1 cellular context compared by ENCODE assay signal in the genomic region with DNA sequence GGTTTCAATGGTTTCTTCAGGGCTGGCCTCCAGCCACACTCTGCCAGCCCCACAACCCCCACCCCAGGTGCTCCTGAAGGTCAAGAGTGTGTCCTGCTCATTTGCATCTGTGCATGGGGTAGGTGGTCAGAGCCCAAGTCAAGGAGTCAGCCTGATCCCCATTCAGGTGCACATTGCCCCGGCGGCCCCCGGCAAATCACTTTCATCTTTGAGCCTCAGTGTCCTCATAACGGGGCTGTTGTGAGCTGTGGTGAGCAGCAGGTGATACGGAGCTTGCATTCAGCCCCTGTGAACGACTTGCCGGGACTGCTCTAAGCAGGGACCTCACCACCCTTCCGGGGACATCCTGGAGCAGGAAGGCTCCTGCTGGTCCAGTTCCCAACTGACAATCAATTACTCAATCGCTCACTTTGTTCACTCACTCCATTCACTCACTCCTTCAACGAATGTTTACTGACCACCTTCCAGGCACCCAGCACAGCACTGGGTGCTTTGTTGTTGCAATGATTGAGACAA.
A peak's percentile ranks its signal among the peaks of the same experiment; 100 is the strongest.
TF ChIP-seq lines count a peak whose summit lies in the region.

No MANE protein-coding gene starts in this region.

TF ChIP-seq in HepG2, 621 proteins besides CTCF, POLR2A, EP300 and RAD21 (continued from another document and continues in another):
- TF ChIP-seq, protein P1, sequence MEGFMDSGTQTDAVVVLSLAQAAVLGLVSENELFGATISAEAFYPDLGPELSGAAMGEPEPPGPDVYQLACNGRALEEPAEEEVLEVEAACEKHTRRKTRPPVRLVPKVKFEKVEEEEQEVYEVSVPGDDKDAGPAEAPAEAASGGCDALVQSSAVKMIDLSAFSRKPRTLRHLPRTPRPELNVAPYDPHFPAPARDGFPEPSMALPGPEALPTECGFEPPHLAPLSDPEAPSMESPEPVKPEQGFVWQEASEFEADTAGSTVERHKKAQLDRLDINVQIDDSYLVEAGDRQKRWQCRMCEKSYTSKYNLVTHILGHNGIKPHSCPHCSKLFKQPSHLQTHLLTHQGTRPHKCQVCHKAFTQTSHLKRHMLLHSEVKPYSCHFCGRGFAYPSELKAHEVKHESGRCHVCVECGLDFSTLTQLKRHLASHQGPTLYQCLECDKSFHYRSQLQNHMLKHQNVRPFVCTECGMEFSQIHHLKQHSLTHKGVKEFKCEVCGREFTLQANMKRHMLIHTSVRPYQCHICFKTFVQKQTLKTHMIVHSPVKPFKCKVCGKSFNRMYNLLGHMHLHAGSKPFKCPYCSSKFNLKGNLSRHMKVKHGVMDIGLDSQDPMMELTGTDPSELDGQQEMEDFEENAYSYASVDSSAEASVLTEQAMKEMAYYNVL (CRISPR knock-in tag; IDR thresholded peaks at IDR 0.05; ENCODE audit: borderline replicate concordance) = peak; percentile 95
- TF ChIP-seq ZMYM4 (CRISPR knock-in tag; IDR thresholded peaks at IDR 0.05) (peak; percentile 37; the same call in 1 of the 2 replicates), KLF16 (CRISPR knock-in tag; IDR thresholded peaks at IDR 0.05) (0 out of 4 replicates have a peak, but pooled peaks of 1 of the 2 experiments have one; percentile 17), ZSCAN31 (CRISPR knock-in tag; IDR thresholded peaks at IDR 0.05; ENCODE audit: low read depth) (0 out of 2 replicates have a peak, but pooled peaks have one; percentile 40), NR2F6 (IDR thresholded peaks at IDR 0.05) (no peak), NR2F6 (CRISPR knock-in tag; IDR thresholded peaks at IDR 0.05) (peak; percentile 65; the same call in 1 of the 2 replicates), PHF21A (CRISPR knock-in tag; IDR thresholded peaks at IDR 0.05) (peak; percentile 40; the same call in 1 of the 2 replicates), ZNF644 (CRISPR knock-in tag; IDR thresholded peaks at IDR 0.05; ENCODE audit: low read depth) (peak; percentile 64; the same call in 1 of the 2 replicates), ZNF709 (CRISPR knock-in tag; IDR thresholded peaks at IDR 0.05) (0 out of 2 replicates have a peak, but pooled peaks have one; percentile 17), SOX13 (IDR thresholded peaks at IDR 0.05) (no peak), SOX13 (CRISPR knock-in tag; conservative IDR thresholded peaks at IDR 0.05 in 1 of 2, IDR thresholded peaks at IDR 0.05 in 1 of 2) (peak in 1 of 2 experiments; percentile 66; a peak in 1 of 4 replicates), ZKSCAN8 (CRISPR knock-in tag; IDR thresholded peaks at IDR 0.05; ENCODE audit: borderline replicate concordance) (peak; percentile 55; the same call in 1 of the 2 replicates), AGO1 (IDR thresholded peaks at IDR 0.05; ENCODE audit: low read depth, low read length, poor library complexity, severe bottlenecking) (no peak), ARID2 (CRISPR knock-in tag; IDR thresholded peaks at IDR 0.05; ENCODE audit: borderline replicate concordance) (no peak), KDM5B (CRISPR knock-in tag; IDR thresholded peaks at IDR 0.05; ENCODE audit: borderline replicate concordance) (0 out of 2 replicates have a peak, but pooled peaks have one; percentile 9), ZNF44 (CRISPR knock-in tag; IDR thresholded peaks at IDR 0.05) (no peak), RXRB (CRISPR knock-in tag; IDR thresholded peaks at IDR 0.05; ENCODE audit: borderline replicate concordance) (0 out of 2 replicates have a peak, but pooled peaks have one; percentile 22), SATB2 (CRISPR knock-in tag; IDR thresholded peaks at IDR 0.05) (no peak), HNF4A (CRISPR knock-in tag; IDR thresholded peaks at IDR 0.05) (peak; percentile 11; the same call in 1 of the 2 replicates), HMG20A (CRISPR knock-in tag; IDR thresholded peaks at IDR 0.05; ENCODE audit: borderline replicate concordance) (0 out of 2 replicates have a peak, but pooled peaks have one; percentile 54), ZSCAN21 (CRISPR knock-in tag; IDR thresholded peaks at IDR 0.05; ENCODE audit: borderline replicate concordance) (peak; percentile 100), ETV5 (CRISPR knock-in tag; IDR thresholded peaks at IDR 0.05; ENCODE audit: borderline replicate concordance) (peak; percentile 69; the same call in 1 of the 2 replicates), ZNF331 (CRISPR knock-in tag; IDR thresholded peaks at IDR 0.05) (peak; percentile 31; the same call in 1 of the 2 replicates), ZMYM2 (CRISPR knock-in tag; IDR thresholded peaks at IDR 0.05) (0 out of 2 replicates have a peak, but pooled peaks have one; percentile 58), SALL1 (CRISPR knock-in tag; IDR thresholded peaks at IDR 0.05) (peak; percentile 49), HOXA3 (CRISPR knock-in tag; IDR thresholded peaks at IDR 0.05) (peak; percentile 41; the same call in 1 of the 2 replicates), ZBTB20 (CRISPR knock-in tag; IDR thresholded peaks at IDR 0.05; ENCODE audit: borderline replicate concordance, low read depth) (no peak), ZNF614 (CRISPR knock-in tag; IDR thresholded peaks at IDR 0.05; ENCODE audit: borderline replicate concordance) (peak; percentile 31; the same call in 1 of the 2 replicates), EED (CRISPR knock-in tag; IDR thresholded peaks at IDR 0.05) (0 out of 2 replicates have a peak, but pooled peaks have one; percentile 45), TBX2 (CRISPR knock-in tag; IDR thresholded peaks at IDR 0.05; ENCODE audit: borderline replicate concordance) (peak; percentile 71), CEBPB (IDR thresholded peaks at IDR 0.05; ENCODE audit: borderline replicate concordance, low read depth, low read length) (peak; percentile 54; the same call in 1 of the 2 replicates), MYC (CRISPR knock-in tag; IDR thresholded peaks at IDR 0.05; ENCODE audit: borderline replicate concordance) (peak; percentile 20; the same call in 1 of the 2 replicates), SNRNP70 (IDR thresholded peaks at IDR 0.05; ENCODE audit: low read depth, low read length) (no peak), GATAD2A (CRISPR knock-in tag; IDR thresholded peaks at IDR 0.05) (peak; percentile 52; the same call in 1 of the 2 replicates), ZNF788 (CRISPR knock-in tag; IDR thresholded peaks at IDR 0.05; ENCODE audit: borderline replicate concordance) (peak; percentile 53; the same call in 1 of the 2 replicates), HDAC1 (CRISPR knock-in tag; IDR thresholded peaks at IDR 0.05) (0 out of 2 replicates have a peak, but pooled peaks have one; percentile 41), ZBTB38 (CRISPR knock-in tag; IDR thresholded peaks at IDR 0.05) (peak; percentile 41; the same call in 1 of the 2 replicates), ZSCAN9 (CRISPR knock-in tag; IDR thresholded peaks at IDR 0.05; ENCODE audit: borderline replicate concordance) (peak; percentile 100), BRCA1 (CRISPR knock-in tag; IDR thresholded peaks at IDR 0.05) (no peak), TEAD3 (CRISPR knock-in tag; optimal IDR thresholded peaks at IDR 0.05; ENCODE audit: borderline replicate concordance) (peak; percentile 16)
- TF ChIP-seq, protein P2, sequence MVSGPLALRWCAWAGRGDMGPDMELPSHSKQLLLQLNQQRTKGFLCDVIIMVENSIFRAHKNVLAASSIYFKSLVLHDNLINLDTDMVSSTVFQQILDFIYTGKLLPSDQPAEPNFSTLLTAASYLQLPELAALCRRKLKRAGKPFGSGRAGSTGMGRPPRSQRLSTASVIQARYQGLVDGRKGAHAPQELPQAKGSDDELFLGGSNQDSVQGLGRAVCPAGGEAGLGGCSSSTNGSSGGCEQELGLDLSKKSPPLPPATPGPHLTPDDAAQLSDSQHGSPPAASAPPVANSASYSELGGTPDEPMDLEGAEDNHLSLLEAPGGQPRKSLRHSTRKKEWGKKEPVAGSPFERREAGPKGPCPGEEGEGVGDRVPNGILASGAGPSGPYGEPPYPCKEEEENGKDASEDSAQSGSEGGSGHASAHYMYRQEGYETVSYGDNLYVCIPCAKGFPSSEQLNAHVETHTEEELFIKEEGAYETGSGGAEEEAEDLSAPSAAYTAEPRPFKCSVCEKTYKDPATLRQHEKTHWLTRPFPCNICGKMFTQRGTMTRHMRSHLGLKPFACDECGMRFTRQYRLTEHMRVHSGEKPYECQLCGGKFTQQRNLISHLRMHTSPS (CRISPR knock-in tag; IDR thresholded peaks at IDR 0.05; ENCODE audit: low read depth) = peak; percentile 50; the same call in 1 of the 2 replicates
- TF ChIP-seq, protein P3, sequence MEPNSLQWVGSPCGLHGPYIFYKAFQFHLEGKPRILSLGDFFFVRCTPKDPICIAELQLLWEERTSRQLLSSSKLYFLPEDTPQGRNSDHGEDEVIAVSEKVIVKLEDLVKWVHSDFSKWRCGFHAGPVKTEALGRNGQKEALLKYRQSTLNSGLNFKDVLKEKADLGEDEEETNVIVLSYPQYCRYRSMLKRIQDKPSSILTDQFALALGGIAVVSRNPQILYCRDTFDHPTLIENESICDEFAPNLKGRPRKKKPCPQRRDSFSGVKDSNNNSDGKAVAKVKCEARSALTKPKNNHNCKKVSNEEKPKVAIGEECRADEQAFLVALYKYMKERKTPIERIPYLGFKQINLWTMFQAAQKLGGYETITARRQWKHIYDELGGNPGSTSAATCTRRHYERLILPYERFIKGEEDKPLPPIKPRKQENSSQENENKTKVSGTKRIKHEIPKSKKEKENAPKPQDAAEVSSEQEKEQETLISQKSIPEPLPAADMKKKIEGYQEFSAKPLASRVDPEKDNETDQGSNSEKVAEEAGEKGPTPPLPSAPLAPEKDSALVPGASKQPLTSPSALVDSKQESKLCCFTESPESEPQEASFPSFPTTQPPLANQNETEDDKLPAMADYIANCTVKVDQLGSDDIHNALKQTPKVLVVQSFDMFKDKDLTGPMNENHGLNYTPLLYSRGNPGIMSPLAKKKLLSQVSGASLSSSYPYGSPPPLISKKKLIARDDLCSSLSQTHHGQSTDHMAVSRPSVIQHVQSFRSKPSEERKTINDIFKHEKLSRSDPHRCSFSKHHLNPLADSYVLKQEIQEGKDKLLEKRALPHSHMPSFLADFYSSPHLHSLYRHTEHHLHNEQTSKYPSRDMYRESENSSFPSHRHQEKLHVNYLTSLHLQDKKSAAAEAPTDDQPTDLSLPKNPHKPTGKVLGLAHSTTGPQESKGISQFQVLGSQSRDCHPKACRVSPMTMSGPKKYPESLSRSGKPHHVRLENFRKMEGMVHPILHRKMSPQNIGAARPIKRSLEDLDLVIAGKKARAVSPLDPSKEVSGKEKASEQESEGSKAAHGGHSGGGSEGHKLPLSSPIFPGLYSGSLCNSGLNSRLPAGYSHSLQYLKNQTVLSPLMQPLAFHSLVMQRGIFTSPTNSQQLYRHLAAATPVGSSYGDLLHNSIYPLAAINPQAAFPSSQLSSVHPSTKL (CRISPR knock-in tag; IDR thresholded peaks at IDR 0.05) = peak; percentile 51
- TF ChIP-seq, protein P4, sequence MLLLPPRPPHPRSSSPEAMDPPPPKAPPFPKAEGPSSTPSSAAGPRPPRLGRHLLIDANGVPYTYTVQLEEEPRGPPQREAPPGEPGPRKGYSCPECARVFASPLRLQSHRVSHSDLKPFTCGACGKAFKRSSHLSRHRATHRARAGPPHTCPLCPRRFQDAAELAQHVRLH (CRISPR knock-in tag; IDR thresholded peaks at IDR 0.05; ENCODE audit: borderline replicate concordance, low read depth) = 0 out of 2 replicates have a peak, but pooled peaks have one; percentile 17
- TF ChIP-seq, protein P5, sequence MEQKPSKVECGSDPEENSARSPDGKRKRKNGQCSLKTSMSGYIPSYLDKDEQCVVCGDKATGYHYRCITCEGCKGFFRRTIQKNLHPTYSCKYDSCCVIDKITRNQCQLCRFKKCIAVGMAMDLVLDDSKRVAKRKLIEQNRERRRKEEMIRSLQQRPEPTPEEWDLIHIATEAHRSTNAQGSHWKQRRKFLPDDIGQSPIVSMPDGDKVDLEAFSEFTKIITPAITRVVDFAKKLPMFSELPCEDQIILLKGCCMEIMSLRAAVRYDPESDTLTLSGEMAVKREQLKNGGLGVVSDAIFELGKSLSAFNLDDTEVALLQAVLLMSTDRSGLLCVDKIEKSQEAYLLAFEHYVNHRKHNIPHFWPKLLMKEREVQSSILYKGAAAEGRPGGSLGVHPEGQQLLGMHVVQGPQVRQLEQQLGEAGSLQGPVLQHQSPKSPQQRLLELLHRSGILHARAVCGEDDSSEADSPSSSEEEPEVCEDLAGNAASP (CRISPR knock-in tag; IDR thresholded peaks at IDR 0.05; ENCODE audit: borderline replicate concordance) = no peak
- TF ChIP-seq, protein P6, sequence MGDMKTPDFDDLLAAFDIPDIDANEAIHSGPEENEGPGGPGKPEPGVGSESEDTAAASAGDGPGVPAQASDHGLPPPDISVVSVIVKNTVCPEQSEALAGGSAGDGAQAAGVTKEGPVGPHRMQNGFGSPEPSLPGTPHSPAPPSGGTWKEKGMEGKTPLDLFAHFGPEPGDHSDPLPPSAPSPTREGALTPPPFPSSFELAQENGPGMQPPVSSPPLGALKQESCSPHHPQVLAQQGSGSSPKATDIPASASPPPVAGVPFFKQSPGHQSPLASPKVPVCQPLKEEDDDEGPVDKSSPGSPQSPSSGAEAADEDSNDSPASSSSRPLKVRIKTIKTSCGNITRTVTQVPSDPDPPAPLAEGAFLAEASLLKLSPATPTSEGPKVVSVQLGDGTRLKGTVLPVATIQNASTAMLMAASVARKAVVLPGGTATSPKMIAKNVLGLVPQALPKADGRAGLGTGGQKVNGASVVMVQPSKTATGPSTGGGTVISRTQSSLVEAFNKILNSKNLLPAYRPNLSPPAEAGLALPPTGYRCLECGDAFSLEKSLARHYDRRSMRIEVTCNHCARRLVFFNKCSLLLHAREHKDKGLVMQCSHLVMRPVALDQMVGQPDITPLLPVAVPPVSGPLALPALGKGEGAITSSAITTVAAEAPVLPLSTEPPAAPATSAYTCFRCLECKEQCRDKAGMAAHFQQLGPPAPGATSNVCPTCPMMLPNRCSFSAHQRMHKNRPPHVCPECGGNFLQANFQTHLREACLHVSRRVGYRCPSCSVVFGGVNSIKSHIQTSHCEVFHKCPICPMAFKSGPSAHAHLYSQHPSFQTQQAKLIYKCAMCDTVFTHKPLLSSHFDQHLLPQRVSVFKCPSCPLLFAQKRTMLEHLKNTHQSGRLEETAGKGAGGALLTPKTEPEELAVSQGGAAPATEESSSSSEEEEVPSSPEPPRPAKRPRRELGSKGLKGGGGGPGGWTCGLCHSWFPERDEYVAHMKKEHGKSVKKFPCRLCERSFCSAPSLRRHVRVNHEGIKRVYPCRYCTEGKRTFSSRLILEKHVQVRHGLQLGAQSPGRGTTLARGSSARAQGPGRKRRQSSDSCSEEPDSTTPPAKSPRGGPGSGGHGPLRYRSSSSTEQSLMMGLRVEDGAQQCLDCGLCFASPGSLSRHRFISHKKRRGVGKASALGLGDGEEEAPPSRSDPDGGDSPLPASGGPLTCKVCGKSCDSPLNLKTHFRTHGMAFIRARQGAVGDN (CRISPR knock-in tag; IDR thresholded peaks at IDR 0.05) = peak; percentile 69; the same call in 1 of the 2 replicates
- TF ChIP-seq, protein P7, sequence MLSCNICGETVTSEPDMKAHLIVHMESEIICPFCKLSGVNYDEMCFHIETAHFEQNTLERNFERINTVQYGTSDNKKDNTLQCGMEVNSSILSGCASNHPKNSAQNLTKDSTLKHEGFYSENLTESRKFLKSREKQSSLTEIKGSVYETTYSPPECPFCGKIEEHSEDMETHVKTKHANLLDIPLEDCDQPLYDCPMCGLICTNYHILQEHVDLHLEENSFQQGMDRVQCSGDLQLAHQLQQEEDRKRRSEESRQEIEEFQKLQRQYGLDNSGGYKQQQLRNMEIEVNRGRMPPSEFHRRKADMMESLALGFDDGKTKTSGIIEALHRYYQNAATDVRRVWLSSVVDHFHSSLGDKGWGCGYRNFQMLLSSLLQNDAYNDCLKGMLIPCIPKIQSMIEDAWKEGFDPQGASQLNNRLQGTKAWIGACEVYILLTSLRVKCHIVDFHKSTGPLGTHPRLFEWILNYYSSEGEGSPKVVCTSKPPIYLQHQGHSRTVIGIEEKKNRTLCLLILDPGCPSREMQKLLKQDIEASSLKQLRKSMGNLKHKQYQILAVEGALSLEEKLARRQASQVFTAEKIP (CRISPR knock-in tag; IDR thresholded peaks at IDR 0.05; ENCODE audit: borderline replicate concordance) = no peak
